In genomic region chr6:37272834-37273566, GRCh38 we compare ENCODE assay signal across 20 cellular contexts. TPM values are rescaled to one million over a fixed set of nuclear protein-coding genes. Genes with fewer than 3 reads are reported as not detected.
DNase-seq lines count a peak whose midpoint lies in the region; ATAC-seq and TF ChIP-seq lines count a peak whose summit lies in the region.
"Had no signal": no experiment of that assay in that cellular context is flagged by ENCODE, and none has a peak within 500 bp of the region (broad histone marks: within the 10 kb centered on the region; RNA-seq: fewer than 3 reads in every experiment).

No MANE protein-coding gene starts in this region.

- H3K27me3 ChIP-seq in BLaER1: no peaks in the 10 kb centered on the region
- H3K27me3 ChIP-seq in MM.1S (replicated peaks; ENCODE audit: insufficient read depth, low read length): no peaks in the 10 kb centered on the region
- no peaks in the 10 kb centered on the region for H3K27me3 ChIP-seq in brain microvascular endothelial cell (replicated peaks)
- H3K27me3 ChIP-seq: MG63, tibial artery had no signal

- peak; percentile 37 for ATAC-seq in T-helper 17 cell
- ATAC-seq: HepG2 had no signal

- H3K36me3 ChIP-seq in BLaER1 (peaks cover 30% of the 10 kb centered on the region), MM.1S (replicated peaks; ENCODE audit: insufficient read depth, low read length) (no peaks in the 10 kb centered on the region), brain microvascular endothelial cell (replicated peaks) (peaks cover 8% of the 10 kb centered on the region)

- peaks cover 16% of the 10 kb centered on the region for H3K79me2 ChIP-seq in MM.1S (ENCODE audit: low read length)

- H3K9ac ChIP-seq in BLaER1 (no peak overlapping the region), MM.1S (ENCODE audit: low read length) (no peak overlapping the region)
- H3K9ac ChIP-seq: SK-N-SH had no signal

- no peak overlapping the region for H2AFZ ChIP-seq in MM.1S (ENCODE audit: low read length)

- no peak overlapping the region for H3K27ac ChIP-seq in BLaER1
- H3K27ac ChIP-seq in MM.1S (ENCODE audit: low read length): no peak overlapping the region
- H3K27ac ChIP-seq in brain microvascular endothelial cell: no peak overlapping the region
- H3K27ac ChIP-seq: tibial artery had no signal

- no peak for TF ChIP-seq CTCF in MM.1S (IDR thresholded peaks at IDR 0.05; ENCODE audit: low read length)
- no peak for TF ChIP-seq CTCF in brain microvascular endothelial cell (IDR thresholded peaks at IDR 0.05; ENCODE audit: low read depth, low read length, missing control alignments)

- H3K4me3 Mint-ChIP-seq in T-helper 17 cell: peak overlapping the region; percentile 50
- H3K4me3 Mint-ChIP-seq: HFFc6 had no signal

- H3K9me2 ChIP-seq in MM.1S (replicated peaks; ENCODE audit: insufficient read depth, low read length): no peaks in the 10 kb centered on the region
- H3K9me2 ChIP-seq: SK-N-SH had no signal

- H4K20me1 ChIP-seq in BLaER1 (peaks cover 6% of the 10 kb centered on the region; the same call in 1 of the 2 replicates), MM.1S (ENCODE audit: insufficient read depth, low read length) (no peaks in the 10 kb centered on the region)

- no peak overlapping the region for H3K27ac Mint-ChIP-seq in T-helper 17 cell
- H3K27ac Mint-ChIP-seq: HFFc6 had no signal

- peaks cover 38% of the 10 kb centered on the region for H3K4me1 Mint-ChIP-seq in T-helper 17 cell

- peaks cover 6% of the 10 kb centered on the region for H3K36me3 Mint-ChIP-seq in T-helper 17 cell (ENCODE audit: low read depth)

- H3K4me1 ChIP-seq in BLaER1 (peaks cover 32% of the 10 kb centered on the region), MM.1S (ENCODE audit: low read length) (no peaks in the 10 kb centered on the region)

- H3K9me3 ChIP-seq in BLaER1 (no peaks in the 10 kb centered on the region), T-helper 17 cell (ENCODE audit: control insufficient read depth, low read length, poor library complexity, severe bottlenecking) (no peaks in the 10 kb centered on the region), MM.1S (replicated peaks; ENCODE audit: insufficient read depth, low read length) (no peaks in the 10 kb centered on the region)
- H3K9me3 ChIP-seq: MG63, SK-N-SH, tibial artery had no signal

- in situ Hi-C loops in G401 (cut with HindIII; ENCODE audit: low sequenced_read_pairs): no loop called here
- in situ Hi-C loops in brain microvascular endothelial cell (cut with HindIII; ENCODE audit: low pct_ligation_motif_present, low sequenced_read_pairs): no loop called here

- H3K4me2 ChIP-seq in BLaER1: peak overlapping the region; percentile 3
- H3K4me2 ChIP-seq in MM.1S (ENCODE audit: low read depth, low read length): no peak overlapping the region
- H3K4me2 ChIP-seq: SK-N-SH had no signal

- no peaks in the 10 kb centered on the region for H3F3A ChIP-seq in MM.1S (ENCODE audit: insufficient read depth, low read length)

- peak; percentile 6 for DNase-seq in COLO829 (ENCODE audit: low spot score)
- no peak for DNase-seq in T-helper 17 cell
- peak; percentile 72 for DNase-seq in foreskin melanocyte
- no peak for DNase-seq in MM.1S
- no peak for DNase-seq in G401 (ENCODE audit: low spot score)
- no peak for DNase-seq in brain microvascular endothelial cell
- DNase-seq in stimulated activated CD4-positive, alpha-beta T cell treated with anti-CD3 and anti-CD28 coated beads, Interleukin-1b, Interleukin-23, amount 100 ng/mL, for 48 hours: no peak
- DNase-seq: amygdala, cerebellar nuclear complex, DMS153, HFFc6, hypothalamus, MG63, NCI-H2029, NCI-H524, occipital lobe, SK-N-SH, tibial artery had no signal

- H3K4me3 ChIP-seq in BLaER1 (no peak overlapping the region), MM.1S (ENCODE audit: low read length) (no peak overlapping the region), brain microvascular endothelial cell (ENCODE audit: low read depth, low read length) (no peak overlapping the region)
- H3K4me3 ChIP-seq: MG63, tibial artery had no signal

- H3K27me3 Mint-ChIP-seq in T-helper 17 cell: no peaks in the 10 kb centered on the region

RNA-seq across cellular contexts. Expression of gene TMEM217, which starts 15.1 kb away (rescaled TPM):
- total RNA-seq in T-helper 17 cell: 1 to 10 TPM in 1 of 2 donors, under 1 TPM in 1; 0.37 to 2.0 TPM
- total RNA-seq in G401 (2014; rRNA removed; shearing (Covaris generic)): 1.2 and 1.4 TPM in 2 replicates

RNA-seq across cellular contexts. Expression of gene TBC1D22B, which starts 15.4 kb away (rescaled TPM):
- 10 to 100 TPM; 11.2 to 11.9 TPM for total RNA-seq in T-helper 17 cell
- 6.7 and 12.0 TPM in 2 replicates for total RNA-seq in G401 (2014; rRNA removed; shearing (Covaris generic))

Comparison
In these comparisons a context has a peak if more than half of its experiments do, and no peak if none do; other contexts are left out.
1. DNase-seq: peak in COLO829 (single experiment) and foreskin melanocyte (single experiment); none in T-helper 17 cell (0 of 3), MM.1S (single experiment), G401 (single experiment), brain microvascular endothelial cell (single experiment) and stimulated activated CD4-positive, alpha-beta T cell treated with anti-CD3 and anti-CD28 coated beads, Interleukin-1b, Interleukin-23, amount 100 ng/mL, for 48 hours (single experiment).